In the genomic region with DNA sequence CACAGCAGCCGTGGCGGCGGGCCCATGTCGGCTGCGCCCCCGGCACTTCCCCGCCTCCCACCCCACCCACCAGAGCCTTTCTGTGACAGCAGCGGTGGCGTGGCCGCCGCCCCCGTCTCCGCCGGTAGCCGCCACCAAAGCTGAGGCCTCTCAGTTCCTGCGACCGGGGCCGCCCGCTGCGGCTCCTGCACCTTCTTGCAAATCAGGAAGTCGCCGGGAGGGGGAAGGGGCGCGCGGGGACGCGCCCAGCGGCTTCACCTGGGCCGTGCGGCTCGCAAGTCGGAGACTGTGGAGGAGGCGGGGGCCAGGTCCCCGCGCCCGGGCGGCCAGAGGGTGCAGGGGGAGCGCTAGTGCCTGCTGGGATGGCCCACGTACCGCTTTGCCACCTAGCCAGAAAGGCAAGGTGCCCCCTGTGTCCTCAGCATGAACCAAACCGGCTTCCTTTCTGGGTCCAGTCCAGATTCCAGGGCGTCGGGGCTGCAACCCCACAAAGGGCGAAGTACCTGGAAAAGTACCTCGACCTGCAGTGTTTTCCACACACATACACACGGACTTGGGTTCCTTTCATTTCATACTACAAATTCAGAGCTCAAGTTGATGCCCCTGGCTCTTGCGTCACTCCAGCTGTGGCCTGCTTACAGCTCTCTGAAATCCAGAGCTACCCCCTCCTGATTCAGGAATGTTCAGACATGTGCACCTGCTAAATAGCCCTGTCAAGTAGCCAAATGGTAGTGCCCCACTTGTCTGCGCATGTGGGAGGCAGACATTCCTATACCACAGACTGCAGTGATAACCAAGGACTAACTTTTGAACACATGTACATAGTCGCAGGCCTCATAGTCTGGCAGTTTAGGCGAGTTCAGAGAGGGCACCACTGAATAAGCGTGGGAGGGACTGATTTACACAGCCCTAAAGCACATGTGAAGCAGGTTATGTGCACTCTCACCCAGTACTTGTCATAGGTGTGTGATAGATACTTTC, we compare ENCODE assay signal across 8 cellular contexts. TPM values are rescaled to one million over a fixed set of nuclear protein-coding genes. Genes with fewer than 3 reads are reported as not detected.
A peak's percentile ranks its signal among the peaks of the same experiment; 100 is the strongest.
DNase-seq lines count a peak whose midpoint lies in the region; ATAC-seq and TF ChIP-seq lines count a peak whose summit lies in the region.

A gene with protein sequence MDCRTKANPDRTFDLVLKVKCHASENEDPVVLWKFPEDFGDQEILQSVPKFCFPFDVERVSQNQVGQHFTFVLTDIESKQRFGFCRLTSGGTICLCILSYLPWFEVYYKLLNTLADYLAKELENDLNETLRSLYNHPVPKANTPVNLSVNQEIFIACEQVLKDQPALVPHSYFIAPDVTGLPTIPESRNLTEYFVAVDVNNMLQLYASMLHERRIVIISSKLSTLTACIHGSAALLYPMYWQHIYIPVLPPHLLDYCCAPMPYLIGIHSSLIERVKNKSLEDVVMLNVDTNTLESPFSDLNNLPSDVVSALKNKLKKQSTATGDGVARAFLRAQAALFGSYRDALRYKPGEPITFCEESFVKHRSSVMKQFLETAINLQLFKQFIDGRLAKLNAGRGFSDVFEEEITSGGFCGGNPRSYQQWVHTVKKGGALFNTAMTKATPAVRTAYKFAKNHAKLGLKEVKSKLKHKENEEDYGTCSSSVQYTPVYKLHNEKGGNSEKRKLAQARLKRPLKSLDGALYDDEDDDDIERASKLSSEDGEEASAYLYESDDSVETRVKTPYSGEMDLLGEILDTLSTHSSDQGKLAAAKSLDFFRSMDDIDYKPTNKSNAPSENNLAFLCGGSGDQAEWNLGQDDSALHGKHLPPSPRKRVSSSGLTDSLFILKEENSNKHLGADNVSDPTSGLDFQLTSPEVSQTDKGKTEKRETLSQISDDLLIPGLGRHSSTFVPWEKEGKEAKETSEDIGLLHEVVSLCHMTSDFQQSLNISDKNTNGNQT (minus strand): TSS at position 199 of the 981 bp plus-strand sequence. CDS start 325 bp downstream, outside the sequence.

- 9% methylated on average over 46 to 51 of the region's 51 CpGs for WGBS in lung, 2 donors

- peak; percentile 59 for DNase-seq in NCI-H510A (lab: John Stamatoyannopoulos, UW)
- DNase-seq in activated CD4-positive, alpha-beta T cell treated with anti-CD3 and anti-CD28 coated beads, Interleukin-2, amount 50 U/mL, for 1 hour, result peak; percentile 80
- peak; percentile 46 for DNase-seq in dermis blood vessel endothelial cell
- peak; percentile 86 for DNase-seq in lung (ENCODE audit: low spot score)
- DNase-seq in stimulated activated CD4-positive, alpha-beta T cell treated with anti-CD3 and anti-CD28 coated beads, TNF-alpha, amount 100 ng/mL, for 48 hours (ENCODE audit: low read depth in 3 of 3), result peak; percentile 47 to 70 (median 62)

- H3K4me3 ChIP-seq in lung, result peak within 1 kb of the TSS; percentile 75

- peaks cover 7 to 9% of the 10 kb centered on the region in 2 donors for H3K4me1 ChIP-seq in lung (ENCODE audit: control insufficient read depth in 2 of 2, insufficient read depth in 2 of 2, low read length in 2 of 2)

- H3K9me3 ChIP-seq in lung (ENCODE audit: control insufficient read depth in 2 of 2, insufficient read depth in 1 of 2, low read length in 1 of 2), result no peaks in the 10 kb centered on the region

- no peaks in the 10 kb centered on the region for H3K36me3 ChIP-seq in lung (ENCODE audit: control insufficient read depth in 2 of 2, insufficient read depth in 2 of 2, low read length in 2 of 2)

- TF ChIP-seq CTCF in 22Rv1 (IDR thresholded peaks at IDR 0.05) (peak; percentile 36), lung (IDR thresholded peaks at IDR 0.05; ENCODE audit: control extremely low read depth, extremely low read depth) (no peak)

- ATAC-seq in GM18517 (IDR thresholded peaks at IDR 0.05; ENCODE audit: unreplicated experiment) (peak; percentile 61), HG03064 (IDR thresholded peaks at IDR 0.05; ENCODE audit: low read depth, unreplicated experiment) (peak; percentile 72), lung (ENCODE audit: insufficient read depth, low FRiP score) (peak; percentile 78)

- no peaks in the 10 kb centered on the region for H3K27me3 ChIP-seq in lung (ENCODE audit: control insufficient read depth, insufficient read depth)

- H3K27ac ChIP-seq in 22Rv1, result peak within 1 kb of the TSS; percentile 73
- peak within 1 kb of the TSS; percentile 86 to 99 for H3K27ac ChIP-seq in lung (ENCODE audit: low read depth in 1 of 2, low read length in 1 of 2)

RNA-seq across cellular contexts. Expression of the gene that starts here (rescaled TPM):
- total RNA-seq in dermis blood vessel endothelial cell (2.6 and 5.4 TPM in 2 replicates), lung (10 to 100 TPM; 16.2 to 41.0 TPM)
- polyA plus RNA-seq in lung, result 1 to 10 TPM; 2.7 to 4.1 TPM

Comparison
In these comparisons a context has a peak if more than half of its experiments do, and no peak if none do; other contexts are left out.
1. Peak in every context shown above with its lines: DNase-seq, ATAC-seq, H3K4me3 ChIP-seq and H3K27ac ChIP-seq.